ENCODE assay signal across 14 cellular contexts in the genomic region with DNA sequence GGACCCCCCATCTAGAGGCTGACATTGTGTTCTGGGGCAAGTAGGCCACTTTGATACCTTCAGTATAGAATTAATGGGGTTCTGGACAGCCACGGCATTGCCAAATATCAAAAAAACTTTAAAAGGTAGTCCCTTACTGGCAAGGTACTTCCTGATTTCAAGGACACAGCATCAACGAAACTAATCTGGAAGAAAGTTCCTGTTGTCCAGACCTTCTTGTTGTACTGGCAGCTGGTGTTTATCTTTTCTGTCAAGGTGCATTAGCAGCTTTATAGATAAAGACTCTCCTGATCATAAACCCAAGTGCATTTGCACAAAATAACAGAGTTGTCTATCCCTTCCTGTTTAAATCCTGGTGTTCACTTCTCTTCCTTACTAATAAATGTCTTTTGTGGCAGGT. TPM values are rescaled to one million over a fixed set of nuclear protein-coding genes. Genes with fewer than 3 reads are reported as not detected.
DNase-seq lines count a peak whose midpoint lies in the region; ATAC-seq, FAIRE-seq and TF ChIP-seq lines count a peak whose summit lies in the region.
"Had no signal": no experiment of that assay in that cellular context is flagged by ENCODE, and none has a peak within 500 bp of the region (broad histone marks: within the 10 kb centered on the region; RNA-seq: fewer than 3 reads in every experiment).

No MANE protein-coding gene starts in this region.

- H3K9me3 ChIP-seq in cardiac muscle cell (ENCODE audit: low read depth) (no peaks in the 10 kb centered on the region), left ventricle myocardium inferior (replicated peaks) (no peaks in the 10 kb centered on the region), T-helper 17 cell (ENCODE audit: control insufficient read depth, low read length, poor library complexity, severe bottlenecking) (no peaks in the 10 kb centered on the region), HAP-1 (no peaks in the 10 kb centered on the region)

- TF ChIP-seq CTCF in cardiac muscle cell (IDR thresholded peaks at IDR 0.05; ENCODE audit: low read depth, low read length) = no peak
- no peak for TF ChIP-seq CTCF in left ventricle myocardium inferior (IDR thresholded peaks at IDR 0.05; ENCODE audit: borderline replicate concordance)

- no peak for FAIRE-seq in urothelium cell line (lab: Jason Lieb, UNC)
- FAIRE-seq: colon had no signal

- H3K36me3 ChIP-seq in cardiac muscle cell (peaks cover 9% of the 10 kb centered on the region), left ventricle myocardium inferior (peaks cover 19% of the 10 kb centered on the region), HAP-1 (replicated peaks) (no peaks in the 10 kb centered on the region)

- intact Hi-C loops in left ventricle myocardium inferior (cut with micrococcal nuclease) = no loop called here

- peak overlapping the region; percentile 90 for H3K27ac Mint-ChIP-seq in T-helper 17 cell
- peak overlapping the region; percentile 88 for H3K27ac Mint-ChIP-seq in central memory CD8-positive, alpha-beta T cell (ENCODE audit: low read depth)
- H3K27ac Mint-ChIP-seq: IgD-negative memory B cell had no signal

- DNase-seq in cardiac muscle cell (ENCODE audit: low read depth in 1 of 2, low spot score in 1 of 2) (no peak), left ventricle myocardium inferior (no peak), T-helper 17 cell (no peak), urothelium cell line (ENCODE audit: low spot score) (no peak), NCI-H1436 (lab: John Stamatoyannopoulos, UW) (no peak), HAP-1 (ENCODE audit: low spot score in 2 of 2) (no peak)
- DNase-seq in central memory CD8-positive, alpha-beta T cell (ENCODE audit: low spot score in 2 of 2) = no peak
- DNase-seq: anterior cingulate cortex, mammary epithelial cell, NCI-H1105, NCI-H2171 treated with DMSO at 0.1 percent for 48 hours had no signal

- in situ Hi-C loops in HAP-1 (cut with MboI; ENCODE audit: low sequenced_read_pairs) = no loop called here

- H3K27me3 Mint-ChIP-seq in T-helper 17 cell = no peaks in the 10 kb centered on the region
- H3K27me3 Mint-ChIP-seq in central memory CD8-positive, alpha-beta T cell = no peaks in the 10 kb centered on the region
- H3K27me3 Mint-ChIP-seq: IgD-negative memory B cell had no signal

- peaks cover 5% of the 10 kb centered on the region for H3K4me1 ChIP-seq in cardiac muscle cell (ENCODE audit: low read depth)
- no peaks in the 10 kb centered on the region for H3K4me1 ChIP-seq in left ventricle myocardium inferior
- no peaks in the 10 kb centered on the region for H3K4me1 ChIP-seq in HAP-1

- H3K4me3 ChIP-seq in cardiac muscle cell (no peak overlapping the region), left ventricle myocardium inferior (no peak overlapping the region), HAP-1 (no peak overlapping the region)

- H3K4me1 Mint-ChIP-seq in T-helper 17 cell = peaks cover 19% of the 10 kb centered on the region
- H3K4me1 Mint-ChIP-seq in central memory CD8-positive, alpha-beta T cell = peaks cover 24% of the 10 kb centered on the region

- no peaks in the 10 kb centered on the region for H3K27me3 ChIP-seq in cardiac muscle cell
- no peaks in the 10 kb centered on the region for H3K27me3 ChIP-seq in left ventricle myocardium inferior (ENCODE audit: low read depth)
- no peaks in the 10 kb centered on the region for H3K27me3 ChIP-seq in HAP-1 (ENCODE audit: low read depth)

- H3K27ac ChIP-seq in cardiac muscle cell (peak overlapping the region; percentile 55), left ventricle myocardium inferior (replicated peaks) (no peak overlapping the region)

- no peaks in the 10 kb centered on the region for H3K9me3 Mint-ChIP-seq in central memory CD8-positive, alpha-beta T cell
- H3K9me3 Mint-ChIP-seq: IgD-negative memory B cell had no signal

- H3K36me3 Mint-ChIP-seq in T-helper 17 cell (ENCODE audit: low read depth) = no peaks in the 10 kb centered on the region
- H3K36me3 Mint-ChIP-seq in central memory CD8-positive, alpha-beta T cell (ENCODE audit: insufficient read depth) = peaks cover 4% of the 10 kb centered on the region
- H3K36me3 Mint-ChIP-seq: IgD-negative memory B cell had no signal

- H3K4me3 Mint-ChIP-seq in T-helper 17 cell = no peak overlapping the region
- peak overlapping the region; percentile 5 for H3K4me3 Mint-ChIP-seq in central memory CD8-positive, alpha-beta T cell
- H3K4me3 Mint-ChIP-seq: IgD-negative memory B cell had no signal

- ATAC-seq in T-helper 17 cell (no peak), GM19328 (IDR thresholded peaks at IDR 0.05; ENCODE audit: unreplicated experiment) (no peak)
- ATAC-seq in central memory CD8-positive, alpha-beta T cell (replicated peaks; ENCODE audit: extremely low read depth, poor library complexity, severe bottlenecking) = no peak

RNA-seq across cellular contexts. Expression of a gene that starts 23.7 kb away (rescaled TPM):
- total RNA-seq in cardiac muscle cell = 16.2 and 21.1 TPM in 2 replicates
- 13.5 and 15.0 TPM in 2 replicates for polyA plus RNA-seq in cardiac muscle cell
- total RNA-seq in left ventricle myocardium inferior = 17.9 TPM
- total RNA-seq in T-helper 17 cell = 10 to 100 TPM; 21.1 to 28.6 TPM
